ENCODE assay signal across 1 cellular context in the genomic region with DNA sequence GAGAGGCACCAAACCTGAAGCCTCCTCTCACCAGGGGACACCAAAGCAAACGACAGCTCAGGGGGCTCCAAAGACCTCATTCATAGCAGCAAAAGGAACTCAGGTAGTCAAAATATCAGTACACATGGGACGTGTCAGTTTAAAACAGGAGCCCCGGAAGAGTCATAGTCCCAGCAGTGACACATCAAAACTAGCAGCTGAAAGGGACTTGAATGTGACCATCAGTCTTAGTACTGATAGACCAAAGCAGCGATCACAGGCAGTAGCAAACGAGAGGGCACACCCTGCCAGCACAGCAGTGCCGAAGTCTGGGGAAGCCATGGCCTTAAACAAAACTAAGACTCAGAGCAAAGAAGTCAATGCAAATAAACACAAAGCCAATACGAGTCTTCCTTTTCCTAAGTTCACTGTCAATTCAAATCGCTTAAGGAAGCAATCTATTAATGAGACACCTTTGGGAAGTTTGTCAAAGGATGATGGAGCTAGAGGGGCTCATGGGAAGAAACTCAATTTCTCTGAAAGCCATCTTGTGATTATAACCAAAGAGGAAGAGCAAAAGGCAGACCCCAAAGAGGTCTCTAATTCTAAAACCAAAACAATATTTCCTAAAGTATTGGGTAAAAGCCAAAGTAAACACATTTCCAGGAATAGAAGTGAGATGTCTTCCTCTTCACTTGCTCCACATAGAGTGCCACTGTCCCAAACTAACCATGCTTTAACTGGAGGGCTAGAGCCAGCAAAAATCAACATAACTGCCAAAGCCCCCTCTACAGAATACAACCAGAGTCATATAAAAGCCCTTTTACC.
TF ChIP-seq lines count a peak whose summit lies in the region.

No MANE protein-coding gene starts in this region.

TF ChIP-seq in A549, 52 proteins besides CTCF, POLR2A, EP300 and RAD21 (continued from another document):
- no peak for TF ChIP-seq ELK1 (IDR thresholded peaks at IDR 0.05; ENCODE audit: low read depth, low read length)
- TF ChIP-seq HOXA7 (CRISPR knock-in tag; IDR thresholded peaks at IDR 0.05): no peak
- TF ChIP-seq HES2 (IDR thresholded peaks at IDR 0.05): no peak
